In the genomic region with DNA sequence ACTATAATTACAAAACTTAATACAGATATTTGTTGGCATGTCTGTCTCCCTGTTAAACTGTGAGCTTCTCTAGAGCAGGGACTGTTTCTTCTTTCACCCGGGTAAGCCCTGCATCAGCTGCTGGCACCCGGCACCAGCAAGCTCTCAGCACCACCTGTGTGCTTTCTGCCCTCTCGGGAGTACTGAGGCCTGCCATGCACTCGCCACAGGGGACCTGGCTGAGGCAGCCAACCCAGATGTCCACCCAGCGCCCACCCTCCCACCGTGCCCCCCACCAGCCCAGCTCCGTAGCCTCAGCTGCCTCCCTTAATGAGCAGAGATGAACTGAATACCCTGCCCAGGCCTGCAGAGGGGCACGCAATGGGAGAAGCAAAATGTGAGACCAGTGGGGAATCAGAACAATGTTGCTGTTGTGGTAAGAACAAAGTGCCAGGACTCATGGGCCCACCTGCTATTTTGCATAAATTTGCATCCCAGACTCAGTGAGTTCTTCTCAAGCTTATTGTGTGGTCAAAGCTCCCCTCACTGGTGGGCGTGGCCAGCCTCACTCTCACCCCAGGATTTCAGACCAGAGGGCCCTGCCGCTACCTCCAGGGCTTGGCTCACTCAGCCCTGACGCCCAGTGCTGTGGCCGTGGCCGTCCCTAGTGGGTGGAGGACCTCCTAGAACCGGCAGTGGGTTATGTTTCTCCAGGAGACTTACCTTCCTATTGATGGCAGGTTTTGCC, we compare ENCODE assay signal across 1 cellular context.
TF ChIP-seq lines count a peak whose summit lies in the region.

No MANE protein-coding gene starts in this region.

TF ChIP-seq in GM23338, 12 proteins besides CTCF, POLR2A, EP300 and RAD21:
- TF ChIP-seq ZNF462 (CRISPR knock-in tag; IDR thresholded peaks at IDR 0.05) (no peak), JUNB (IDR thresholded peaks at IDR 0.05; ENCODE audit: unreplicated experiment) (no peak), NANOG (IDR thresholded peaks at IDR 0.05; ENCODE audit: borderline replicate concordance) (no peak), CREB1 (CRISPR knock-in tag; IDR thresholded peaks at IDR 0.05; ENCODE audit: low read depth) (no peak), STAT1 (IDR thresholded peaks at IDR 0.05; ENCODE audit: unreplicated experiment) (no peak), ETS1 (IDR thresholded peaks at IDR 0.05) (no peak), EZH2 (IDR thresholded peaks at IDR 0.05; ENCODE audit: low read depth, unreplicated experiment) (no peak)
- TF ChIP-seq, protein P1, sequence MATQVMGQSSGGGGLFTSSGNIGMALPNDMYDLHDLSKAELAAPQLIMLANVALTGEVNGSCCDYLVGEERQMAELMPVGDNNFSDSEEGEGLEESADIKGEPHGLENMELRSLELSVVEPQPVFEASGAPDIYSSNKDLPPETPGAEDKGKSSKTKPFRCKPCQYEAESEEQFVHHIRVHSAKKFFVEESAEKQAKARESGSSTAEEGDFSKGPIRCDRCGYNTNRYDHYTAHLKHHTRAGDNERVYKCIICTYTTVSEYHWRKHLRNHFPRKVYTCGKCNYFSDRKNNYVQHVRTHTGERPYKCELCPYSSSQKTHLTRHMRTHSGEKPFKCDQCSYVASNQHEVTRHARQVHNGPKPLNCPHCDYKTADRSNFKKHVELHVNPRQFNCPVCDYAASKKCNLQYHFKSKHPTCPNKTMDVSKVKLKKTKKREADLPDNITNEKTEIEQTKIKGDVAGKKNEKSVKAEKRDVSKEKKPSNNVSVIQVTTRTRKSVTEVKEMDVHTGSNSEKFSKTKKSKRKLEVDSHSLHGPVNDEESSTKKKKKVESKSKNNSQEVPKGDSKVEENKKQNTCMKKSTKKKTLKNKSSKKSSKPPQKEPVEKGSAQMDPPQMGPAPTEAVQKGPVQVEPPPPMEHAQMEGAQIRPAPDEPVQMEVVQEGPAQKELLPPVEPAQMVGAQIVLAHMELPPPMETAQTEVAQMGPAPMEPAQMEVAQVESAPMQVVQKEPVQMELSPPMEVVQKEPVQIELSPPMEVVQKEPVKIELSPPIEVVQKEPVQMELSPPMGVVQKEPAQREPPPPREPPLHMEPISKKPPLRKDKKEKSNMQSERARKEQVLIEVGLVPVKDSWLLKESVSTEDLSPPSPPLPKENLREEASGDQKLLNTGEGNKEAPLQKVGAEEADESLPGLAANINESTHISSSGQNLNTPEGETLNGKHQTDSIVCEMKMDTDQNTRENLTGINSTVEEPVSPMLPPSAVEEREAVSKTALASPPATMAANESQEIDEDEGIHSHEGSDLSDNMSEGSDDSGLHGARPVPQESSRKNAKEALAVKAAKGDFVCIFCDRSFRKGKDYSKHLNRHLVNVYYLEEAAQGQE (IDR thresholded peaks at IDR 0.05; ENCODE audit: unreplicated experiment), result no peak
